Comparison of ENCODE assay signal across 8 cellular contexts in genomic region chr11:119641991-119642745, GRCh38.
DNase-seq lines count a peak whose midpoint lies in the region; ATAC-seq and TF ChIP-seq lines count a peak whose summit lies in the region.

No MANE protein-coding gene starts in this region.

- H4K20me1 ChIP-seq in GM23248 (ENCODE audit: insufficient read depth) (no peaks in the 10 kb centered on the region), PC-9 (ENCODE audit: insufficient read depth) (no peaks in the 10 kb centered on the region)

- H3K4me1 ChIP-seq in CD8-positive, alpha-beta T cell (ENCODE audit: insufficient read depth, low read length): no peaks in the 10 kb centered on the region
- H3K4me1 ChIP-seq in GM23248 (ENCODE audit: insufficient read depth): no peaks in the 10 kb centered on the region
- H3K4me1 ChIP-seq in PC-9 (replicated peaks; ENCODE audit: insufficient read depth): no peaks in the 10 kb centered on the region
- no peaks in the 10 kb centered on the region for H3K4me1 ChIP-seq in transverse colon

- H3K36me3 ChIP-seq in CD8-positive, alpha-beta T cell (ENCODE audit: insufficient read depth, low read length): no peaks in the 10 kb centered on the region
- H3K36me3 ChIP-seq in GM23248 (ENCODE audit: low read depth): no peaks in the 10 kb centered on the region
- H3K36me3 ChIP-seq in PC-9 (ENCODE audit: low read depth): no peaks in the 10 kb centered on the region
- H3K36me3 ChIP-seq in transverse colon: no peaks in the 10 kb centered on the region

- H3K4me3 Mint-ChIP-seq in CD8-positive, alpha-beta T cell: no peak overlapping the region

- peaks cover 2% of the 10 kb centered on the region for H3K27me3 Mint-ChIP-seq in CD8-positive, alpha-beta T cell (ENCODE audit: low read depth)

- H3K4me2 ChIP-seq in GM23248 (ENCODE audit: unreplicated experiment) (no peak overlapping the region), PC-9 (no peak overlapping the region)

- no peak for TF ChIP-seq EP300 in transverse colon (IDR thresholded peaks at IDR 0.05; ENCODE audit: low read depth)

- POLR2A ChIA-PET in CD8-positive, alpha-beta T cell (lab: Charles Lee): no interaction called here
- POLR2A ChIA-PET in PC-9 (lab: Charles Lee; ENCODE audit: unreplicated experiment): no interaction called here

- no peak for TF ChIP-seq POLR2A in transverse colon (IDR thresholded peaks at IDR 0.05)

- H3K9me2 ChIP-seq in GM23248 (ENCODE audit: insufficient read depth) (no peaks in the 10 kb centered on the region), PC-9 (ENCODE audit: insufficient read depth) (no peaks in the 10 kb centered on the region)

- H3K79me2 ChIP-seq in GM23248 (ENCODE audit: insufficient read depth) (no peaks in the 10 kb centered on the region), PC-9 (ENCODE audit: low read depth) (no peaks in the 10 kb centered on the region)

- no peaks in the 10 kb centered on the region for H3K9me3 ChIP-seq in CD8-positive, alpha-beta T cell (ENCODE audit: low read length)
- H3K9me3 ChIP-seq in GM23248 (ENCODE audit: low read depth): no peaks in the 10 kb centered on the region
- no peaks in the 10 kb centered on the region for H3K9me3 ChIP-seq in PC-9 (ENCODE audit: insufficient read depth, low read depth)
- H3K9me3 ChIP-seq in transverse colon: no peaks in the 10 kb centered on the region

- no peaks in the 10 kb centered on the region for H3K4me1 Mint-ChIP-seq in CD8-positive, alpha-beta T cell (ENCODE audit: low read depth)

- no peak overlapping the region for H3K9ac ChIP-seq in GM23248

- 49 to 50% methylated on average over 11 of the region's 12 CpGs for WGBS in GM23248 (ENCODE audit: low coverage in 1 of 2, low lambda C conversion rate in 2 of 2, missing lambda C conversion rate in 2 of 2), 2 experiments
- 50 to 82% methylated on average over 5 to 11 of the region's 12 CpGs for WGBS in transverse colon (ENCODE audit: low coverage in 1 of 2), 2 donors

- intact Hi-C loops in CD8-positive, alpha-beta T cell (cut with DNase I, micrococcal nuclease): loop anchor here in 1 of 2 experiments (1.0 kb wide), 1 partner anchor 87 kb away; the partner anchor contains the start of gene NECTIN1
- intact Hi-C loops in PC-9 (cut with micrococcal nuclease; ENCODE audit: unreplicated experiment): loop anchor here (5.0 kb wide), 1 partner anchor 110 kb away; no protein-coding TSS in a partner anchor
- intact Hi-C loops in transverse colon (cut with DNase I; ENCODE audit: low total_unique reads): loop anchor here (10.0 kb wide), 1 partner anchor 193 kb away; no protein-coding TSS in a partner anchor

- H3F3A ChIP-seq in GM23248 (ENCODE audit: insufficient read depth): no peaks in the 10 kb centered on the region
- no peaks in the 10 kb centered on the region for H3F3A ChIP-seq in PC-9 (ENCODE audit: insufficient read depth, low read depth)

- no peaks in the 10 kb centered on the region for H3K9me3 Mint-ChIP-seq in CD8-positive, alpha-beta T cell

- CTCF ChIA-PET in CD8-positive, alpha-beta T cell (lab: Charles Lee): interaction anchor here (0.6 to 3.3 kb wide), 8 partner anchors 10 to 464 kb away, joined by 3 to 14 read pairs (median 4); partner anchors contain the start of gene NECTIN1
- CTCF ChIA-PET in PC-9 (lab: Charles Lee): interaction anchor here (0.7 kb wide), 2 partner anchors 132 to 1835 kb away, joined by 7 to 8 read pairs; no protein-coding TSS in a partner anchor

- BruUV-seq in PC-9 (replicated peaks; lab: Mats Ljungman, UMichigan): no TSS peak

- TF ChIP-seq CTCF in CD8-positive, alpha-beta T cell (IDR thresholded peaks at IDR 0.05): peak; percentile 51
- TF ChIP-seq CTCF in PC-9 (conservative IDR thresholded peaks at IDR 0.05) (peak; percentile 90), fibroblast of mammary gland (conservative IDR thresholded peaks at IDR 0.05; ENCODE audit: control insufficient read depth, insufficient read depth, low read depth, low read length) (peak; percentile 47), transverse colon (IDR thresholded peaks at IDR 0.05) (peak in 4 of 5 experiments; percentile 43 to 60 (median 49))

- H3K27ac ChIP-seq in CD8-positive, alpha-beta T cell (ENCODE audit: low read depth, low read length): no peak overlapping the region
- H3K27ac ChIP-seq in GM23248: no peak overlapping the region
- H3K27ac ChIP-seq in PC-9: no peak overlapping the region
- H3K27ac ChIP-seq in transverse colon: no peak overlapping the region

- no peak overlapping the region for H3K4me3 ChIP-seq in CD8-positive, alpha-beta T cell (ENCODE audit: low read depth, low read length)
- H3K4me3 ChIP-seq in GM23248 (no peak overlapping the region), PC-9 (no peak overlapping the region), fibroblast of mammary gland (ENCODE audit: control insufficient read depth, low read depth, low read length) (no peak overlapping the region), transverse colon (no peak overlapping the region)

- H3K27me3 ChIP-seq in CD8-positive, alpha-beta T cell (ENCODE audit: insufficient read depth, low read length): no peaks in the 10 kb centered on the region
- H3K27me3 ChIP-seq in GM23248 (replicated peaks; ENCODE audit: insufficient read depth) (no peaks in the 10 kb centered on the region; the same call in 1 of the 2 replicates), PC-9 (ENCODE audit: insufficient read depth, low read depth) (0 out of 2 replicates have a peak, but pooled peaks cover 6% of the 10 kb centered on the region), transverse colon (no peaks in the 10 kb centered on the region)

- H2AFZ ChIP-seq in GM23248: no peak overlapping the region
- no peak overlapping the region for H2AFZ ChIP-seq in PC-9

- in situ Hi-C loops in GM23248 (cut with MboI): no loop called here
- in situ Hi-C loops in transverse colon (cut with MboI; ENCODE audit: low pct_ligation_motif_present in 1 of 4, low pct_unique_long_range_greater_than_20kb in 1 of 4, low sequenced_read_pairs in 3 of 4): no loop called here

- no peaks in the 10 kb centered on the region for H3K36me3 Mint-ChIP-seq in CD8-positive, alpha-beta T cell

- H3K27ac Mint-ChIP-seq in CD8-positive, alpha-beta T cell: no peak overlapping the region

- no peak for ATAC-seq in CD8-positive, alpha-beta T cell
- ATAC-seq in HG03280 (IDR thresholded peaks at IDR 0.05; ENCODE audit: unreplicated experiment) (no peak), HG03196 (IDR thresholded peaks at IDR 0.05; ENCODE audit: unreplicated experiment) (no peak)

- DNase-seq in CD8-positive, alpha-beta T cell: peak in 2 of 7 experiments; percentile 12 to 13
- DNase-seq in GM23248 (peak; percentile 22), PC-9 (peak in 1 of 2 experiments; percentile 8), fibroblast of mammary gland (ENCODE audit: low read depth) (peak; percentile 27), transverse colon (no peak), mucosa of gallbladder (ENCODE audit: low spot score) (no peak)

Comparison
In these comparisons a context has a peak if more than half of its experiments do, and no peak if none do; other contexts are left out.
1. DNase-seq: peak in GM23248 (single experiment) and fibroblast of mammary gland (single experiment); none in transverse colon (single experiment) and mucosa of gallbladder (single experiment).
2. Peak in every context shown above with its lines, with median percentiles within 50 percentile points of each other: CTCF ChIP-seq.